Comparison of ENCODE assay signal across 26 cellular contexts in genomic region chr2:87403893-87404175, GRCh38.
DNase-seq lines count a peak whose midpoint lies in the region; FAIRE-seq and TF ChIP-seq lines count a peak whose summit lies in the region.
"Had no signal": no experiment of that assay in that cellular context is flagged by ENCODE, and none has a peak within 500 bp of the region (broad histone marks: within the 10 kb centered on the region; RNA-seq: fewer than 3 reads in every experiment).

No MANE protein-coding gene starts in this region.

- TF ChIP-seq CTCF in endothelial cell of umbilical vein (IDR thresholded peaks at IDR 0.05; ENCODE audit: extremely low read depth in 1 of 2, insufficient read depth in 1 of 2, low read depth in 1 of 2, low read length in 2 of 2): no peak
- TF ChIP-seq CTCF in osteocyte (IDR thresholded peaks at IDR 0.05): no peak
- TF ChIP-seq CTCF in nephron progenitor cell (IDR thresholded peaks at IDR 0.05): no peak
- no peak for TF ChIP-seq CTCF in colonic mucosa (IDR thresholded peaks at IDR 0.05)

- no peaks in the 10 kb centered on the region for H4K20me1 ChIP-seq in endothelial cell of umbilical vein (replicated peaks; ENCODE audit: control insufficient read depth, extremely low read depth, insufficient read depth, low read length)
- H4K20me1 ChIP-seq: BLaER1 treated with 17β-estradiol and CSF1 and Interleukin-3, amounts not matched to agents 10 nM and 100 nM had no signal

- H3K9ac ChIP-seq in endothelial cell of umbilical vein (replicated peaks; ENCODE audit: extremely low read depth, insufficient read depth, low read length) (no peak overlapping the region), colonic mucosa (ENCODE audit: low read depth in 2 of 2, low read length in 2 of 2) (no peak overlapping the region)
- H3K9ac ChIP-seq: BLaER1 treated with 17β-estradiol and CSF1 and Interleukin-3, amounts not matched to agents 10 nM and 100 nM had no signal

- H3K27ac Mint-ChIP-seq in activated naive CD4-positive, alpha-beta T cell treated with anti-CD3 and anti-CD28 coated beads, Interleukin-2, amount 50 U/mL, for 24 hours: peak overlapping the region; percentile 35
- H3K27ac Mint-ChIP-seq in osteocyte (ENCODE audit: unreplicated experiment) (no peak overlapping the region), nephron progenitor cell (no peak overlapping the region)
- H3K27ac Mint-ChIP-seq: CD8-positive, alpha-beta T cell had no signal

- no peaks in the 10 kb centered on the region for H3K9me1 ChIP-seq in endothelial cell of umbilical vein (replicated peaks; ENCODE audit: control insufficient read depth, extremely low read depth, insufficient read depth, low read length)

- H3K27me3 Mint-ChIP-seq in activated naive CD4-positive, alpha-beta T cell treated with anti-CD3 and anti-CD28 coated beads, Interleukin-2, amount 50 U/mL, for 24 hours: no peaks in the 10 kb centered on the region
- no peaks in the 10 kb centered on the region for H3K27me3 Mint-ChIP-seq in osteocyte (ENCODE audit: unreplicated experiment)
- no peaks in the 10 kb centered on the region for H3K27me3 Mint-ChIP-seq in nephron progenitor cell (ENCODE audit: low read depth, poor library complexity)

- no peak for DNase-seq in activated naive CD4-positive, alpha-beta T cell (lab: John Stamatoyannopoulos, UW)
- DNase-seq in endothelial cell of umbilical vein (ENCODE audit: low read depth, low spot score): peak; percentile 1
- DNase-seq in osteocyte (ENCODE audit: extremely low spot score, unreplicated experiment): peak; percentile 77
- DNase-seq in 8988T: no peak
- DNase-seq in nephron progenitor cell: no peak
- no peak for DNase-seq in posterior vena cava (ENCODE audit: low spot score)
- no peak for DNase-seq in colonic mucosa
- DNase-seq: AML-193; CD8-positive, alpha-beta T cell; GOT3; KG1; MM.1S; NCI-H1048; NCI-H1417; NCI-H1694; NCI-H2029 treated with DMSO at 0.1 percent for 48 hours; NCI-H446 treated with DMSO at 0.1 percent for 48 hours; NCI-H526; NCI-H82; PC-9 had no signal

- H3K4me2 ChIP-seq in endothelial cell of umbilical vein (ENCODE audit: insufficient read depth, low read length): no peak overlapping the region
- H3K4me2 ChIP-seq: A549; BLaER1 treated with 17β-estradiol and CSF1 and Interleukin-3, amounts not matched to agents 10 nM and 100 nM; PC-9 had no signal

- H3K36me3 Mint-ChIP-seq in activated naive CD4-positive, alpha-beta T cell treated with anti-CD3 and anti-CD28 coated beads, Interleukin-2, amount 50 U/mL, for 24 hours: no peaks in the 10 kb centered on the region
- H3K36me3 Mint-ChIP-seq in osteocyte (ENCODE audit: unreplicated experiment) (no peaks in the 10 kb centered on the region), nephron progenitor cell (ENCODE audit: low read depth) (no peaks in the 10 kb centered on the region)
- H3K36me3 Mint-ChIP-seq: CD8-positive, alpha-beta T cell had no signal

- no peaks in the 10 kb centered on the region for H3K79me2 ChIP-seq in endothelial cell of umbilical vein (ENCODE audit: control insufficient read depth, insufficient read depth, low read length)

- no peak overlapping the region for H3K4me3 ChIP-seq in endothelial cell of umbilical vein (replicated peaks in 1 of 3; ENCODE audit: insufficient read depth in 1 of 3, low read depth in 1 of 3, low read length in 3 of 3)
- H3K4me3 ChIP-seq in colonic mucosa: no peak overlapping the region
- H3K4me3 ChIP-seq: A549; BLaER1 treated with 17β-estradiol and CSF1 and Interleukin-3, amounts not matched to agents 10 nM and 100 nM; PC-9; SJCRH30 had no signal

- no peaks in the 10 kb centered on the region for H3K4me1 Mint-ChIP-seq in activated naive CD4-positive, alpha-beta T cell treated with anti-CD3 and anti-CD28 coated beads, Interleukin-2, amount 50 U/mL, for 24 hours
- H3K4me1 Mint-ChIP-seq in osteocyte (ENCODE audit: unreplicated experiment) (no peaks in the 10 kb centered on the region), nephron progenitor cell (no peaks in the 10 kb centered on the region)

- no TSS peak for BruUV-seq in endothelial cell of umbilical vein (replicated peaks; lab: Mats Ljungman, UMichigan)

- no peaks in the 10 kb centered on the region for H3K9me3 Mint-ChIP-seq in activated naive CD4-positive, alpha-beta T cell treated with anti-CD3 and anti-CD28 coated beads, Interleukin-2, amount 50 U/mL, for 24 hours
- no peaks in the 10 kb centered on the region for H3K9me3 Mint-ChIP-seq in osteocyte (ENCODE audit: unreplicated experiment)
- peaks cover 50% of the 10 kb centered on the region for H3K9me3 Mint-ChIP-seq in nephron progenitor cell
- H3K9me3 Mint-ChIP-seq: CD8-positive, alpha-beta T cell had no signal

- no peaks in the 10 kb centered on the region for H3K9me3 ChIP-seq in endothelial cell of umbilical vein (replicated peaks; ENCODE audit: control insufficient read depth, insufficient read depth, low read length)
- H3K9me3 ChIP-seq in colonic mucosa: no peaks in the 10 kb centered on the region
- H3K9me3 ChIP-seq: A549, Caco-2, SJCRH30 had no signal

- H3K36me3 ChIP-seq in endothelial cell of umbilical vein (ENCODE audit: control insufficient read depth in 2 of 2, extremely low read depth in 1 of 2, insufficient read depth in 2 of 2, low read length in 2 of 2) (no peaks in the 10 kb centered on the region), colonic mucosa (no peaks in the 10 kb centered on the region)
- H3K36me3 ChIP-seq: BLaER1 treated with 17β-estradiol and CSF1 and Interleukin-3, amounts not matched to agents 10 nM and 100 nM; SJCRH30 had no signal

- no peak for TF ChIP-seq POLR2A in endothelial cell of umbilical vein (IDR thresholded peaks at IDR 0.05; ENCODE audit: low read depth, low read length)

- no peak overlapping the region for H3K4me3 Mint-ChIP-seq in activated naive CD4-positive, alpha-beta T cell treated with anti-CD3 and anti-CD28 coated beads, Interleukin-2, amount 50 U/mL, for 24 hours
- H3K4me3 Mint-ChIP-seq in osteocyte (ENCODE audit: unreplicated experiment): no peak overlapping the region
- H3K4me3 Mint-ChIP-seq in nephron progenitor cell: no peak overlapping the region
- H3K4me3 Mint-ChIP-seq: CD8-positive, alpha-beta T cell had no signal

- H3K27ac ChIP-seq in endothelial cell of umbilical vein (ENCODE audit: insufficient read depth, low read depth, low read length) (no peak overlapping the region), colonic mucosa (no peak overlapping the region)
- H3K27ac ChIP-seq: A549; BLaER1 treated with 17β-estradiol and CSF1 and Interleukin-3, amounts not matched to agents 10 nM and 100 nM; PC-9; SJCRH30 had no signal

- CTCF ChIA-PET in endothelial cell of umbilical vein (lab: Charles Lee): no interaction called here

- H2AFZ ChIP-seq in endothelial cell of umbilical vein (ENCODE audit: low read depth, low read length): no peak overlapping the region
- H2AFZ ChIP-seq: PC-9 had no signal

- H3K27me3 ChIP-seq in endothelial cell of umbilical vein (ENCODE audit: control insufficient read depth in 2 of 2, insufficient read depth in 2 of 2, low read length in 2 of 2) (no peaks in the 10 kb centered on the region), colonic mucosa (no peaks in the 10 kb centered on the region)
- H3K27me3 ChIP-seq: BLaER1 treated with 17β-estradiol and CSF1 and Interleukin-3, amounts not matched to agents 10 nM and 100 nM; SJCRH30 had no signal

- intact Hi-C loops in endothelial cell of umbilical vein (cut with micrococcal nuclease) (no loop called here), posterior vena cava (cut with DNase I) (no loop called here), colonic mucosa (cut with DNase I) (no loop called here)

- no peak for FAIRE-seq in endothelial cell of umbilical vein (lab: Jason Lieb, UNC)
- FAIRE-seq: A549, G401.6 had no signal

- no peaks in the 10 kb centered on the region for H3K4me1 ChIP-seq in endothelial cell of umbilical vein (ENCODE audit: control insufficient read depth, extremely low read depth, insufficient read depth, low read length)
- no peaks in the 10 kb centered on the region for H3K4me1 ChIP-seq in colonic mucosa
- H3K4me1 ChIP-seq: A549; BLaER1 treated with 17β-estradiol and CSF1 and Interleukin-3, amounts not matched to agents 10 nM and 100 nM; Caco-2; SJCRH30 had no signal

- dilution Hi-C loops in endothelial cell of umbilical vein (cut with MboI; ENCODE audit: extremely low pct_ligation_motif_present, low sequenced_read_pairs): no loop called here

- POLR2A ChIA-PET in endothelial cell of umbilical vein (lab: Charles Lee): interaction anchor here (0.6 kb wide), 1 partner anchor 1127 kb away, joined by 3 read pairs; no protein-coding TSS in a partner anchor

TF ChIP-seq in endothelial cell of umbilical vein, 7 proteins besides CTCF, POLR2A, EP300 and RAD21:
- no peak for TF ChIP-seq EZH2 (IDR thresholded peaks at IDR 0.05; ENCODE audit: borderline replicate concordance, low read depth, low read length, severe bottlenecking)
- no peak for TF ChIP-seq GATA2 (IDR thresholded peaks at IDR 0.05; ENCODE audit: insufficient read depth, insufficient read length, low read depth, low read length)
- TF ChIP-seq JUN (IDR thresholded peaks at IDR 0.05; ENCODE audit: borderline replicate concordance, insufficient read depth, insufficient read length, low read depth): no peak
- TF ChIP-seq MAX (IDR thresholded peaks at IDR 0.05; ENCODE audit: insufficient read depth, insufficient read length): no peak
- no peak for TF ChIP-seq MYC (IDR thresholded peaks at IDR 0.05; ENCODE audit: low read depth, low read length)
- TF ChIP-seq FOS (IDR thresholded peaks at IDR 0.05; ENCODE audit: borderline replicate concordance, insufficient read depth, low read length): no peak
- no peak for TF ChIP-seq POLR2AphosphoS5 (IDR thresholded peaks at IDR 0.05; ENCODE audit: insufficient read depth, low read depth, low read length)

Comparison
In these comparisons a context has a peak if more than half of its experiments do, and no peak if none do; other contexts are left out.
1. DNase-seq: peak in endothelial cell of umbilical vein (single experiment) and osteocyte (single experiment); none in activated naive CD4-positive, alpha-beta T cell (0 of 4), 8988T (single experiment), nephron progenitor cell (single experiment), posterior vena cava (single experiment) and colonic mucosa (single experiment).